Comparison of ENCODE assay signal across 8 cellular contexts in genomic region chr18:54671291-54671881, GRCh38.
A peak's percentile ranks its signal among the peaks of the same experiment; 100 is the strongest.
DNase-seq lines count a peak whose midpoint lies in the region; ATAC-seq and TF ChIP-seq lines count a peak whose summit lies in the region.

No MANE protein-coding gene starts in this region.

- WGBS in tibial nerve, 2 donors, result 96 to 98% methylated on average over 1 of the region's 1 CpG

- ATAC-seq in SK-N-SH treated with all-trans-retinoic acid at 6 μM for 48 hours (0 out of 3 replicates have a peak, but pooled peaks have one; percentile 26), GM21786 (IDR thresholded peaks at IDR 0.05; ENCODE audit: unreplicated experiment) (no peak)

- H3K27me3 ChIP-seq in tibial nerve, result no peaks in the 10 kb centered on the region

- intact Hi-C loops in Calu3 (cut with micrococcal nuclease; ENCODE audit: unreplicated experiment), result loop anchor here (1.0 to 5.0 kb wide), 3 partner anchors 112 to 279 kb away; no protein-coding TSS in a partner anchor
- intact Hi-C loops in activated T-helper 1 cell treated with anti-CD3 and anti-CD28 coated beads, Interleukin-12 subunit alpha, Interleukin-12 subunit beta, Interleukin-2, Interleukin-4 antibody, amounts not matched to agents 30 ng/mL and 10 ng/mL and 1 ng/mL, durations not matched to agents 14 hours and 24 hours and 36 hours (cut with micrococcal nuclease), result loop anchor here (1.0 to 2.0 kb wide), 5 partner anchors 112 to 1103 kb away; no protein-coding TSS in a partner anchor

- H3K27me3 Mint-ChIP-seq in Calu3 (ENCODE audit: unreplicated experiment), result no peaks in the 10 kb centered on the region
- H3K27me3 Mint-ChIP-seq in activated T-helper 1 cell treated with anti-CD3 and anti-CD28 coated beads, Interleukin-12 subunit alpha, Interleukin-12 subunit beta, Interleukin-2, Interleukin-4 antibody, amounts not matched to agents 30 ng/mL and 10 ng/mL and 1 ng/mL, durations not matched to agents 14 hours and 24 hours and 36 hours (ENCODE audit: insufficient read depth), result peaks cover 7% of the 10 kb centered on the region

- no peak overlapping the region for H3K27ac Mint-ChIP-seq in Calu3 (ENCODE audit: unreplicated experiment)
- H3K27ac Mint-ChIP-seq in activated T-helper 1 cell treated with anti-CD3 and anti-CD28 coated beads, Interleukin-12 subunit alpha, Interleukin-12 subunit beta, Interleukin-2, Interleukin-4 antibody, amounts not matched to agents 30 ng/mL and 10 ng/mL and 1 ng/mL, durations not matched to agents 14 hours and 24 hours and 36 hours, result no peak overlapping the region

- H3K9me3 Mint-ChIP-seq in Calu3 (ENCODE audit: low read depth, unreplicated experiment), result peaks cover 2% of the 10 kb centered on the region
- H3K9me3 Mint-ChIP-seq in activated T-helper 1 cell treated with anti-CD3 and anti-CD28 coated beads, Interleukin-12 subunit alpha, Interleukin-12 subunit beta, Interleukin-2, Interleukin-4 antibody, amounts not matched to agents 30 ng/mL and 10 ng/mL and 1 ng/mL, durations not matched to agents 14 hours and 24 hours and 36 hours, result no peaks in the 10 kb centered on the region

- no TSS peak for BruUV-seq in Calu3 (replicated peaks; lab: Mats Ljungman, UMichigan)

- no peak overlapping the region for H3K4me3 ChIP-seq in tibial nerve

- TF ChIP-seq POLR2A in tibial nerve (IDR thresholded peaks at IDR 0.05), result no peak

- CTCF ChIA-PET in Calu3 (lab: Charles Lee), result interaction anchor here (1.0 kb wide), 1 partner anchor 112 kb away, joined by 3 read pairs; no protein-coding TSS in a partner anchor

- TF ChIP-seq CTCF in Calu3 (IDR thresholded peaks at IDR 0.05; ENCODE audit: unreplicated experiment), result peak; percentile 55
- TF ChIP-seq CTCF in tibial nerve (IDR thresholded peaks at IDR 0.05), result peak; percentile 17 to 55 (median 38)

- no peak for TF ChIP-seq EP300 in tibial nerve (IDR thresholded peaks at IDR 0.05)

- peaks cover 0 to 3% (median 0%) of the 10 kb centered on the region in 4 donors for H3K9me3 ChIP-seq in tibial nerve

- no peak overlapping the region for H3K27ac ChIP-seq in tibial nerve

- H3K4me1 Mint-ChIP-seq in Calu3 (ENCODE audit: low read depth, unreplicated experiment), result peaks cover 11% of the 10 kb centered on the region
- H3K4me1 Mint-ChIP-seq in activated T-helper 1 cell treated with anti-CD3 and anti-CD28 coated beads, Interleukin-12 subunit alpha, Interleukin-12 subunit beta, Interleukin-2, Interleukin-4 antibody, amounts not matched to agents 30 ng/mL and 10 ng/mL and 1 ng/mL, durations not matched to agents 14 hours and 24 hours and 36 hours (ENCODE audit: low read depth), result no peaks in the 10 kb centered on the region

- H3K4me1 ChIP-seq in tibial nerve, result no peaks in the 10 kb centered on the region

- peak; percentile 26 for DNase-seq in Calu3
- DNase-seq in HT1080 (ENCODE audit: low read depth), result peak; percentile 46
- DNase-seq in glomerular endothelial cell (ENCODE audit: extremely low read depth, low read depth, low spot score), result peak; percentile 36
- DNase-seq in tibial nerve (ENCODE audit: low spot score in 2 of 2), result no peak
- DNase-seq in activated T-helper 1 cell treated with anti-CD3 and anti-CD28 coated beads, Interleukin-12 subunit alpha, Interleukin-12 subunit beta, Interleukin-2, Interleukin-4 antibody, amounts not matched to agents 30 ng/mL and 10 ng/mL and 1 ng/mL, durations not matched to agents 14 hours and 24 hours and 36 hours (ENCODE audit: low spot score), result no peak
- no peak for DNase-seq in stimulated activated CD4-positive, alpha-beta T cell treated with anti-CD3 and anti-CD28 coated beads, Interleukin-1b, Interleukin-23, amount 100 ng/mL, for 48 hours

- H3K36me3 Mint-ChIP-seq in Calu3 (ENCODE audit: insufficient read depth, unreplicated experiment), result no peaks in the 10 kb centered on the region
- H3K36me3 Mint-ChIP-seq in activated T-helper 1 cell treated with anti-CD3 and anti-CD28 coated beads, Interleukin-12 subunit alpha, Interleukin-12 subunit beta, Interleukin-2, Interleukin-4 antibody, amounts not matched to agents 30 ng/mL and 10 ng/mL and 1 ng/mL, durations not matched to agents 14 hours and 24 hours and 36 hours (ENCODE audit: low read depth), result no peaks in the 10 kb centered on the region

- H3K36me3 ChIP-seq in tibial nerve, result no peaks in the 10 kb centered on the region

- H3K4me3 Mint-ChIP-seq in Calu3 (ENCODE audit: low read depth, unreplicated experiment), result no peak overlapping the region
- no peak overlapping the region for H3K4me3 Mint-ChIP-seq in activated T-helper 1 cell treated with anti-CD3 and anti-CD28 coated beads, Interleukin-12 subunit alpha, Interleukin-12 subunit beta, Interleukin-2, Interleukin-4 antibody, amounts not matched to agents 30 ng/mL and 10 ng/mL and 1 ng/mL, durations not matched to agents 14 hours and 24 hours and 36 hours

TF ChIP-seq in SK-N-SH treated with all-trans-retinoic acid at 6 μM for 48 hours, 23 proteins besides CTCF, POLR2A, EP300 and RAD21:
- TF ChIP-seq TCF4 (CRISPR knock-in tag; IDR thresholded peaks at IDR 0.05; ENCODE audit: borderline replicate concordance), result no peak
- no peak for TF ChIP-seq CSDC2 (CRISPR knock-in tag; IDR thresholded peaks at IDR 0.05)
- TF ChIP-seq GLIS3 (CRISPR knock-in tag; IDR thresholded peaks at IDR 0.05), result no peak
- TF ChIP-seq ZNF70 (CRISPR knock-in tag; IDR thresholded peaks at IDR 0.05), result no peak
- TF ChIP-seq, protein P1, sequence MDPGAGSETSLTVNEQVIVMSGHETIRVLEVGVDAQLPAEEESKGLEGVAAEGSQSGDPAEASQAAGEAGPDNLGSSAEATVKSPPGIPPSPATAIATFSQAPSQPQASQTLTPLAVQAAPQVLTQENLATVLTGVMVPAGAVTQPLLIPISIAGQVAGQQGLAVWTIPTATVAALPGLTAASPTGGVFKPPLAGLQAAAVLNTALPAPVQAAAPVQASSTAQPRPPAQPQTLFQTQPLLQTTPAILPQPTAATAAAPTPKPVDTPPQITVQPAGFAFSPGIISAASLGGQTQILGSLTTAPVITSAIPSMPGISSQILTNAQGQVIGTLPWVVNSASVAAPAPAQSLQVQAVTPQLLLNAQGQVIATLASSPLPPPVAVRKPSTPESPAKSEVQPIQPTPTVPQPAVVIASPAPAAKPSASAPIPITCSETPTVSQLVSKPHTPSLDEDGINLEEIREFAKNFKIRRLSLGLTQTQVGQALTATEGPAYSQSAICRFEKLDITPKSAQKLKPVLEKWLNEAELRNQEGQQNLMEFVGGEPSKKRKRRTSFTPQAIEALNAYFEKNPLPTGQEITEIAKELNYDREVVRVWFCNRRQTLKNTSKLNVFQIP (CRISPR knock-in tag; IDR thresholded peaks at IDR 0.05; ENCODE audit: borderline replicate concordance, low read depth), result no peak
- TF ChIP-seq SNAI2 (CRISPR knock-in tag; IDR thresholded peaks at IDR 0.05), result no peak
- TF ChIP-seq ZFP3 (CRISPR knock-in tag; IDR thresholded peaks at IDR 0.05), result no peak
- TF ChIP-seq CSRNP3 (CRISPR knock-in tag; IDR thresholded peaks at IDR 0.05), result no peak

Comparison
In these comparisons a context has a peak if more than half of its experiments do, and no peak if none do; other contexts are left out.
1. DNase-seq: peak in Calu3 (single experiment), HT1080 (single experiment) and glomerular endothelial cell (single experiment); none in tibial nerve (0 of 2), activated T-helper 1 cell treated with anti-CD3 and anti-CD28 coated beads, Interleukin-12 subunit alpha, Interleukin-12 subunit beta, Interleukin-2, Interleukin-4 antibody, amounts not matched to agents 30 ng/mL and 10 ng/mL and 1 ng/mL, durations not matched to agents 14 hours and 24 hours and 36 hours (single experiment) and stimulated activated CD4-positive, alpha-beta T cell treated with anti-CD3 and anti-CD28 coated beads, Interleukin-1b, Interleukin-23, amount 100 ng/mL, for 48 hours (single experiment).